ENCODE assay signal across 24 cellular contexts in genomic region chr11:27276141-27276540, GRCh38.
"Had no signal": no experiment of that assay in that cellular context is flagged by ENCODE, and none has a peak within 500 bp of the region (broad histone marks: within the 10 kb centered on the region; RNA-seq: fewer than 3 reads in every experiment).

No MANE protein-coding gene starts in this region.

- H3K9me3 ChIP-seq: ovary, psoas muscle, thyroid gland, upper lobe of right lung had no signal

- H3K4me3 ChIP-seq: neural progenitor cell, ovary, psoas muscle, skin epidermis, stomach, thoracic aorta, thyroid gland, tibial nerve, upper lobe of right lung, uterus had no signal

- H3K4me1 ChIP-seq: neural progenitor cell, parathyroid adenoma, psoas muscle, stomach, thyroid gland, upper lobe of right lung, uterus had no signal

- H3K36me3 ChIP-seq: neural progenitor cell, ovary, stomach, thoracic aorta, thyroid gland, tibial nerve, upper lobe of right lung, uterus had no signal

- H3K9ac ChIP-seq: neural progenitor cell, parathyroid adenoma had no signal

- H3K27me3 ChIP-seq: neural progenitor cell, ovary, stomach, thyroid gland, tibial nerve, upper lobe of right lung, uterus had no signal

- H2AFZ ChIP-seq: neural progenitor cell, parathyroid adenoma had no signal

- H3K27ac ChIP-seq: neural progenitor cell, ovary, parathyroid adenoma, psoas muscle, skin epidermis, stomach, thoracic aorta, thyroid gland, tibial nerve, upper lobe of right lung, uterus had no signal

- ATAC-seq: naive thymus-derived CD4-positive, alpha-beta T cell; natural killer cell; psoas muscle; right cardiac atrium; sciatic nerve; stimulated activated effector memory CD8-positive, alpha-beta T cell treated with anti-CD3 and anti-CD28 coated beads, Interleukin-12 subunit alpha, Interleukin-12 subunit beta, amount 100 ng/mL, for 72 hours; stimulated activated naive B cell treated with anti-CD40 and anti-IgM and Interleukin-4, amounts not matched to agents 10 μg/mL and 1 μg/mL and 100 μg/mL, for 72 hours; upper lobe of right lung had no signal

- H3K4me2 ChIP-seq: neural progenitor cell had no signal

- H3K79me2 ChIP-seq: parathyroid adenoma had no signal

- DNase-seq: naive thymus-derived CD4-positive, alpha-beta T cell; natural killer cell; occipital lobe; ovary; posterior cingulate gyrus; psoas muscle; right cardiac atrium; stimulated activated CD4-positive, alpha-beta T cell treated with anti-CD3 and anti-CD28 coated beads, Interleukin-15, amount 100 ng/mL, for 24 hours; stimulated activated CD4-positive, alpha-beta T cell treated with anti-CD3 and anti-CD28 coated beads, Interleukin-2, amount 100 ng/mL, for 24 hours; stimulated activated CD4-positive, alpha-beta T cell treated with anti-CD3 and anti-CD28 coated beads, Interleukin-2, amount 100 ng/mL, for 48 hours; stimulated activated CD4-positive, alpha-beta T cell treated with anti-CD3 and anti-CD28 coated beads, Interleukin-4, amount 100 ng/mL, for 24 hours; stimulated activated naive B cell treated with anti-CD40 and anti-IgM and Interleukin-4, amounts not matched to agents 10 μg/mL and 1 μg/mL and 100 μg/mL, for 72 hours; stimulated activated naive CD4-positive, alpha-beta T cell treated with Interleukin-2 at 50 U/mL for 16 hours; stomach; thyroid gland; upper lobe of right lung; uterus had no signal
